ENCODE assay signal across 8 cellular contexts in genomic region chr4:1693131-1693896, GRCh38. TPM values are rescaled to one million over a fixed set of nuclear protein-coding genes. Genes with fewer than 3 reads are reported as not detected.
A peak's percentile ranks its signal among the peaks of the same experiment; 100 is the strongest.
DNase-seq lines count a peak whose midpoint lies in the region; ATAC-seq and TF ChIP-seq lines count a peak whose summit lies in the region.

No MANE protein-coding gene starts in this region.

- peaks cover 0 to 83% of the 10 kb centered on the region in 2 donors for H3K36me3 ChIP-seq in left lung

- no peak overlapping the region for H3K27ac ChIP-seq in left lung

- peak; percentile 62 for ATAC-seq in HG03039 (IDR thresholded peaks at IDR 0.05; ENCODE audit: unreplicated experiment)
- ATAC-seq in left lung = peak; percentile 95
- no peak for ATAC-seq in GM21447 (IDR thresholded peaks at IDR 0.05; ENCODE audit: unreplicated experiment)

- no peak for DNase-seq in GM12864 (ENCODE audit: low read depth)
- DNase-seq in NCI-H226 = peak; percentile 60
- peak; percentile 43 to 71 (median 60) for DNase-seq in activated CD4-positive, CD25-positive, alpha-beta regulatory T cell (lab: John Stamatoyannopoulos, UW)
- DNase-seq in central memory CD4-positive, alpha-beta T cell = peak; percentile 78
- DNase-seq in left lung = peak; percentile 82 to 91
- DNase-seq in stimulated activated CD4-positive, alpha-beta T cell treated with anti-CD3 and anti-CD28 coated beads, TNF-alpha, amount 100 ng/mL, for 1 hour (ENCODE audit: low read depth in 3 of 3, low spot score in 1 of 3) = peak; percentile 53 to 61 (median 54)

- no peaks in the 10 kb centered on the region for H3K27me3 ChIP-seq in left lung

- TF ChIP-seq CTCF in GM12864 (IDR thresholded peaks at IDR 0.05; ENCODE audit: low read depth, low read length, missing control alignments) (peak; percentile 98), left lung (IDR thresholded peaks at IDR 0.05) (peak; percentile 89 to 98)

- H3K4me1 ChIP-seq in left lung = peaks cover 0 to 12% of the 10 kb centered on the region in 2 donors

- no peaks in the 10 kb centered on the region for H3K9me3 ChIP-seq in left lung

- intact Hi-C loops in left lung (cut with DNase I) = loop anchor here in 1 of 2 donors (5.0 kb wide), 1 partner anchor 34 kb away; no protein-coding TSS in a partner anchor

- H3K4me3 ChIP-seq in GM12864 (ENCODE audit: low read depth, low read length) (no peak overlapping the region), left lung (no peak overlapping the region)

RNA-seq across cellular contexts. Expression of gene FAM53A, which starts 9.2 kb away (rescaled TPM):
- 1 to 10 TPM; 1.8 to 1.9 TPM for total RNA-seq in left lung

RNA-seq across cellular contexts. Expression of gene SLBP, which starts 18.8 kb away (rescaled TPM):
- total RNA-seq in left lung = 10 to 100 TPM; 39.1 to 42.8 TPM

RNA-seq across cellular contexts. Expression of gene TMEM129, which starts 27.8 kb away (rescaled TPM):
- total RNA-seq in left lung = 10 to 100 TPM; 36.8 to 41.1 TPM

RNA-seq across cellular contexts. Expression of gene TACC3, which starts 28.0 kb away (rescaled TPM):
- 10 to 100 TPM; 20.3 to 28.1 TPM for total RNA-seq in left lung
